ENCODE assay signal across 8 cellular contexts in genomic region chr13:36431204-36432105, GRCh38. TPM values are rescaled to one million over a fixed set of nuclear protein-coding genes. Genes with fewer than 3 reads are reported as not detected.
DNase-seq lines count a peak whose midpoint lies in the region; ATAC-seq and TF ChIP-seq lines count a peak whose summit lies in the region.

No MANE protein-coding gene starts in this region.

- peak overlapping the region; percentile 32 for H3K4me3 Mint-ChIP-seq in activated CD8-positive, alpha-beta memory T cell treated with anti-CD3 and anti-CD28 coated beads, Interleukin-2, amount 10 ng/mL, durations not matched to agents 7 days and 5 days

- H3K4me3 ChIP-seq in RWPE2 (ENCODE audit: severe bottlenecking) (peak overlapping the region; percentile 46), osteoblast (ENCODE audit: insufficient read depth, low read length) (peak overlapping the region; percentile 54)

- H2AFZ ChIP-seq in osteoblast (ENCODE audit: low read length): no peak overlapping the region

- H3K27me3 Mint-ChIP-seq in activated CD8-positive, alpha-beta memory T cell treated with anti-CD3 and anti-CD28 coated beads, Interleukin-2, amount 10 ng/mL, durations not matched to agents 7 days and 5 days: peaks cover 64% of the 10 kb centered on the region

- peaks cover 10% of the 10 kb centered on the region for H3K4me1 Mint-ChIP-seq in activated CD8-positive, alpha-beta memory T cell treated with anti-CD3 and anti-CD28 coated beads, Interleukin-2, amount 10 ng/mL, durations not matched to agents 7 days and 5 days

- peaks cover 11% of the 10 kb centered on the region for H3K4me1 ChIP-seq in RWPE2 (ENCODE audit: insufficient read depth, poor library complexity, severe bottlenecking)
- H3K4me1 ChIP-seq in osteoblast (ENCODE audit: insufficient read depth, low read length): peaks cover 4% of the 10 kb centered on the region

- H3K9me3 Mint-ChIP-seq in activated CD8-positive, alpha-beta memory T cell treated with anti-CD3 and anti-CD28 coated beads, Interleukin-2, amount 10 ng/mL, durations not matched to agents 7 days and 5 days (ENCODE audit: low read depth): no peaks in the 10 kb centered on the region

- H3K36me3 Mint-ChIP-seq in activated CD8-positive, alpha-beta memory T cell treated with anti-CD3 and anti-CD28 coated beads, Interleukin-2, amount 10 ng/mL, durations not matched to agents 7 days and 5 days: no peaks in the 10 kb centered on the region

- H3K36me3 ChIP-seq in RWPE2 (ENCODE audit: low read depth) (no peaks in the 10 kb centered on the region), osteoblast (ENCODE audit: insufficient read depth, low read length) (no peaks in the 10 kb centered on the region)

- no peaks in the 10 kb centered on the region for H3K9me3 ChIP-seq in RWPE2 (ENCODE audit: severe bottlenecking)
- no peaks in the 10 kb centered on the region for H3K9me3 ChIP-seq in osteoblast (ENCODE audit: low read depth, low read length)

- H4K20me1 ChIP-seq in osteoblast (ENCODE audit: insufficient read depth, low read length): no peaks in the 10 kb centered on the region

- H3K79me2 ChIP-seq in osteoblast (ENCODE audit: insufficient read depth, low read length): no peaks in the 10 kb centered on the region

- DNase-seq in activated CD8-positive, alpha-beta memory T cell treated with anti-CD3 and anti-CD28 coated beads, Interleukin-2, amount 10 ng/mL, durations not matched to agents 7 days and 5 days: no peak
- no peak for DNase-seq in activated CD8-positive, alpha-beta memory T cell treated with anti-CD3 and anti-CD28 coated beads for 24 hours
- DNase-seq in RWPE2 (ENCODE audit: low spot score): no peak
- peak; percentile 67 for DNase-seq in osteoblast (ENCODE audit: insufficient read length, low spot score, missing footprints)
- DNase-seq in NCI-H1092 treated with DMSO at 0.1 percent for 48 hours (lab: John Stamatoyannopoulos, UW): no peak
- no peak for DNase-seq in amniotic stem cell (lab: John Stamatoyannopoulos, UW)

- H3K27ac ChIP-seq in RWPE2 (ENCODE audit: poor library complexity, severe bottlenecking): peak overlapping the region; percentile 27
- no peak overlapping the region for H3K27ac ChIP-seq in osteoblast (ENCODE audit: low read depth, low read length)

- no peak for TF ChIP-seq CTCF in RWPE2 (IDR thresholded peaks at IDR 0.05; ENCODE audit: poor library complexity, severe bottlenecking)
- TF ChIP-seq CTCF in osteoblast (IDR thresholded peaks at IDR 0.05; ENCODE audit: extremely low read depth, low read depth, low read length): no peak

- H3K27ac Mint-ChIP-seq in activated CD8-positive, alpha-beta memory T cell treated with anti-CD3 and anti-CD28 coated beads, Interleukin-2, amount 10 ng/mL, durations not matched to agents 7 days and 5 days: no peak overlapping the region

- H3K4me2 ChIP-seq in osteoblast (ENCODE audit: insufficient read depth, low read length): peak overlapping the region; percentile 73

- CTCF ChIA-PET in activated CD8-positive, alpha-beta memory T cell treated with anti-CD3 and anti-CD28 coated beads, Interleukin-2, amount 10 ng/mL, durations not matched to agents 7 days and 5 days (lab: Charles Lee): no interaction called here

- peak; percentile 48 for ATAC-seq in activated CD8-positive, alpha-beta memory T cell treated with anti-CD3 and anti-CD28 coated beads, Interleukin-2, amount 10 ng/mL, durations not matched to agents 7 days and 5 days
- ATAC-seq in RWPE2 (ENCODE audit: low read depth) (peak; percentile 69), esophagus mucosa (peak; percentile 63), HG02938 (IDR thresholded peaks at IDR 0.05; ENCODE audit: unreplicated experiment) (no peak)

- H3K27me3 ChIP-seq in RWPE2 (ENCODE audit: insufficient read depth, poor library complexity, severe bottlenecking): no peaks in the 10 kb centered on the region
- H3K27me3 ChIP-seq in osteoblast (ENCODE audit: insufficient read depth, low read length): peaks cover 43% of the 10 kb centered on the region

RNA-seq across cellular contexts. Expression of gene CCNA1, which starts 0.8 kb away (rescaled TPM):
- total RNA-seq in activated CD8-positive, alpha-beta memory T cell treated with anti-CD3 and anti-CD28 coated beads, Interleukin-2, amount 10 ng/mL, durations not matched to agents 7 days and 5 days: 1 to 10 TPM; 3.8 to 4.3 TPM
- 3.1 TPM for total RNA-seq in esophagus mucosa
- total RNA-seq in osteoblast: not detected in 2 replicates
